Comparison of ENCODE assay signal across 11 cellular contexts in the genomic region with DNA sequence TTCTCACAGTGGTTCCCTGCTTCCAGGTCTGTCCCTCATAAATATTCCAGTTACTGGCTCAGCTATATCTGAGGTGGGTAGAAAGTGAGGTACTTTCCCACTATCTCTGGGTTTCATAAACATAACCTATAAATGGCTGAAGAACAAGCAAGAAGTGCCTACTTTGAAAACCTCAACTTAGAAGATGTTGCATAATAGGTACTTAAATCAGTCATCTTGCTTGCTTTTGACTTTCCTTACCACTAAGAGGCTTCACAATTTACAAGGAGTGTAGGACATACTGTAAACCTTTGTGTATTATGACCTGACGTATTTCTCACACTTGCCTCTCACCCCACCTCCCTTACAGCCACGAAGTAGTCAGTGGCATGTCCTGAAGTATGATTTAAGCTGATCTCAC.
DNase-seq lines count a peak whose midpoint lies in the region; ATAC-seq, FAIRE-seq and TF ChIP-seq lines count a peak whose summit lies in the region.
"Had no signal": no experiment of that assay in that cellular context is flagged by ENCODE, and none has a peak within 500 bp of the region (broad histone marks: within the 10 kb centered on the region; RNA-seq: fewer than 3 reads in every experiment).

No MANE protein-coding gene starts in this region.

- intact Hi-C loops in CD4-positive, alpha-beta memory T cell (cut with micrococcal nuclease): no loop called here

- H3K4me3 Mint-ChIP-seq in CD4-positive, alpha-beta memory T cell: no peak overlapping the region

- in situ Hi-C loops in GM13976 (cut with MboI; ENCODE audit: low sequenced_read_pairs, unreplicated experiment): no loop called here

- H3K9me3 ChIP-seq in CD4-positive, alpha-beta memory T cell (ENCODE audit: control insufficient read depth in 1 of 2, low read length in 2 of 2): no peaks in the 10 kb centered on the region
- H3K9me3 ChIP-seq: pancreas had no signal

- no peaks in the 10 kb centered on the region for H3K36me3 Mint-ChIP-seq in CD4-positive, alpha-beta memory T cell
- H3K36me3 Mint-ChIP-seq: activated naive CD4-positive, alpha-beta T cell treated with anti-CD3 and anti-CD28 coated beads, Interleukin-2, amount 50 U/mL, for 72 hours had no signal

- H3K4me1 ChIP-seq in CD4-positive, alpha-beta memory T cell (ENCODE audit: insufficient read depth, low read length): no peaks in the 10 kb centered on the region
- H3K4me1 ChIP-seq: pancreas had no signal

- ATAC-seq in GM19328 (IDR thresholded peaks at IDR 0.05; ENCODE audit: unreplicated experiment) (peak; percentile 80), HG02759 (IDR thresholded peaks at IDR 0.05; ENCODE audit: unreplicated experiment) (peak; percentile 93), HG03460 (IDR thresholded peaks at IDR 0.05; ENCODE audit: unreplicated experiment) (peak; percentile 83), GM21515 (IDR thresholded peaks at IDR 0.05; ENCODE audit: unreplicated experiment) (no peak)
- ATAC-seq: pancreas had no signal

- H3K27me3 Mint-ChIP-seq in CD4-positive, alpha-beta memory T cell: no peaks in the 10 kb centered on the region

- H3K27ac ChIP-seq in RWPE1: no peak overlapping the region
- no peak overlapping the region for H3K27ac ChIP-seq in CD4-positive, alpha-beta memory T cell (ENCODE audit: low read depth, low read length)
- H3K27ac ChIP-seq: pancreas had no signal

- CTCF ChIA-PET in RWPE1 (lab: Yijun Ruan, JAX): no interaction called here
- CTCF ChIA-PET in CD4-positive, alpha-beta memory T cell (lab: Charles Lee; ENCODE audit: partially characterized antibody): no interaction called here

- FAIRE-seq in urothelium cell line (lab: Jason Lieb, UNC): no peak
- FAIRE-seq: pancreas had no signal

- H3K27me3 ChIP-seq in CD4-positive, alpha-beta memory T cell (ENCODE audit: insufficient read depth, low read length): no peaks in the 10 kb centered on the region
- H3K27me3 ChIP-seq: pancreas had no signal

- H3K4me3 ChIP-seq in CD4-positive, alpha-beta memory T cell (ENCODE audit: low read length in 2 of 2): no peak overlapping the region
- H3K4me3 ChIP-seq: pancreas had no signal

- TF ChIP-seq CTCF in GM13976 (IDR thresholded peaks at IDR 0.05; ENCODE audit: borderline replicate concordance, control extremely low read depth, extremely low read depth, insufficient read depth, missing control alignments) (no peak), RWPE1 (conservative IDR thresholded peaks at IDR 0.05; ENCODE audit: low read depth) (no peak)

- peak; percentile 11 for DNase-seq in GM13976 (ENCODE audit: low spot score)
- no peak for DNase-seq in urothelium cell line (ENCODE audit: low spot score)
- DNase-seq in RWPE1 (ENCODE audit: low spot score): no peak
- no peak for DNase-seq in CD4-positive, alpha-beta memory T cell
- DNase-seq: midbrain, pancreas had no signal

- H3K27ac Mint-ChIP-seq in CD4-positive, alpha-beta memory T cell: no peak overlapping the region
- H3K27ac Mint-ChIP-seq: activated naive CD4-positive, alpha-beta T cell treated with anti-CD3 and anti-CD28 coated beads, Interleukin-2, amount 50 U/mL, for 72 hours had no signal

- no peaks in the 10 kb centered on the region for H3K36me3 ChIP-seq in CD4-positive, alpha-beta memory T cell (ENCODE audit: insufficient read depth, low read length)
- H3K36me3 ChIP-seq: pancreas had no signal

- POLR2A ChIA-PET in RWPE1 (lab: Yijun Ruan, JAX; ENCODE audit: low non-redundant PET): no interaction called here
- POLR2A ChIA-PET in CD4-positive, alpha-beta memory T cell (lab: Charles Lee; ENCODE audit: partially characterized antibody): no interaction called here

- peaks cover 0 to 2% (median 0%) of the 10 kb centered on the region in 8 donors for H3K9me3 Mint-ChIP-seq in CD4-positive, alpha-beta memory T cell

- H3K4me1 Mint-ChIP-seq in CD4-positive, alpha-beta memory T cell: no peaks in the 10 kb centered on the region
